In genomic region chr5:181229996-181230395, GRCh38 we compare ENCODE assay signal across 24 cellular contexts. TPM values are rescaled to one million over a fixed set of nuclear protein-coding genes. Genes with fewer than 3 reads are reported as not detected.
A peak's percentile ranks its signal among the peaks of the same experiment; 100 is the strongest.
DNase-seq lines count a peak whose midpoint lies in the region; ATAC-seq lines count a peak whose summit lies in the region.
"Had no signal": no experiment of that assay in that cellular context is flagged by ENCODE, and none has a peak within 500 bp of the region (broad histone marks: within the 10 kb centered on the region; RNA-seq: fewer than 3 reads in every experiment).

No MANE protein-coding gene starts in this region.

- no peak overlapping the region for H4K91ac ChIP-seq in mesenchymal stem cell (ENCODE audit: low read length)

- H3K27me3 Mint-ChIP-seq in T-helper 2 cell treated with Interferon-gamma antibody and Interleukin-4, amounts not matched to agents 5 μg/mL and 100 μg/mL, for 36 hours (ENCODE audit: low read depth), result no peaks in the 10 kb centered on the region
- no peaks in the 10 kb centered on the region for H3K27me3 Mint-ChIP-seq in CD4-positive, CD25-positive, alpha-beta regulatory T cell
- no peaks in the 10 kb centered on the region for H3K27me3 Mint-ChIP-seq in T-helper 17 cell
- H3K27me3 Mint-ChIP-seq: activated B cell treated with CpG ODN at 0.5 μM for 24 hours had no signal

- no peak overlapping the region for H2BK5ac ChIP-seq in mesenchymal stem cell (ENCODE audit: low read depth, low read length, poor library complexity, severe bottlenecking)

- H3K4ac ChIP-seq in mesenchymal stem cell (ENCODE audit: low read depth in 1 of 2, low read length in 2 of 2), result no peak overlapping the region

- H3K14ac ChIP-seq in mesenchymal stem cell (ENCODE audit: low read length in 2 of 2), result no peak overlapping the region

- H2BK15ac ChIP-seq in mesenchymal stem cell (ENCODE audit: low read depth, poor library complexity, severe bottlenecking), result peak overlapping the region; percentile 55

- no peaks in the 10 kb centered on the region for H3K9me3 ChIP-seq in CD4-positive, CD25-positive, alpha-beta regulatory T cell (ENCODE audit: control insufficient read depth in 2 of 2, low read length in 2 of 2)
- no peaks in the 10 kb centered on the region for H3K9me3 ChIP-seq in T-helper 17 cell (ENCODE audit: control insufficient read depth, low read length, poor library complexity, severe bottlenecking)
- H3K9me3 ChIP-seq in mesenchymal stem cell (ENCODE audit: control insufficient read depth, low read length), result no peaks in the 10 kb centered on the region
- H3K9me3 ChIP-seq: thyroid gland had no signal

- H3K18ac ChIP-seq in mesenchymal stem cell (ENCODE audit: low read depth in 1 of 2, low read length in 2 of 2), result no peak overlapping the region

- peak overlapping the region; percentile 27 for H3K27ac Mint-ChIP-seq in T-helper 2 cell treated with Interferon-gamma antibody and Interleukin-4, amounts not matched to agents 5 μg/mL and 100 μg/mL, for 36 hours
- peak overlapping the region; percentile 11 to 88 (median 48) for H3K27ac Mint-ChIP-seq in CD4-positive, CD25-positive, alpha-beta regulatory T cell
- peak overlapping the region; percentile 84 for H3K27ac Mint-ChIP-seq in T-helper 17 cell

- no peak overlapping the region for H3K4me2 ChIP-seq in mesenchymal stem cell (ENCODE audit: low read length, poor library complexity, severe bottlenecking)

- peaks cover 18% of the 10 kb centered on the region for H3K4me1 Mint-ChIP-seq in T-helper 2 cell treated with Interferon-gamma antibody and Interleukin-4, amounts not matched to agents 5 μg/mL and 100 μg/mL, for 36 hours (ENCODE audit: low read depth)
- H3K4me1 Mint-ChIP-seq in CD4-positive, CD25-positive, alpha-beta regulatory T cell, result peaks cover 8 to 35% (median 24%) of the 10 kb centered on the region in 4 donors
- H3K4me1 Mint-ChIP-seq in T-helper 17 cell, result peaks cover 29% of the 10 kb centered on the region

- H2AFZ ChIP-seq in mesenchymal stem cell (ENCODE audit: low read depth, low read length), result no peak overlapping the region
- H2AFZ ChIP-seq: GM23248 had no signal

- H2BK12ac ChIP-seq in mesenchymal stem cell (ENCODE audit: low read length in 2 of 2), result no peak overlapping the region

- H2AK5ac ChIP-seq in mesenchymal stem cell (ENCODE audit: low read length, severe bottlenecking), result no peak overlapping the region

- no peak for DNase-seq in T-helper 2 cell treated with Interferon-gamma antibody and Interleukin-4, amounts not matched to agents 5 μg/mL and 100 μg/mL, for 36 hours (ENCODE audit: low spot score)
- DNase-seq in T-helper 2 cell, result no peak
- DNase-seq in CD4-positive, CD25-positive, alpha-beta regulatory T cell, result no peak
- DNase-seq in T-helper 17 cell, result no peak
- DNase-seq in mesenchymal stem cell, result no peak
- DNase-seq in COLO829 (ENCODE audit: low spot score), result no peak
- DNase-seq: 8988T; activated B cell treated with CpG ODN at 0.5 μM for 24 hours; activated gamma-delta T cell treated with Interleukin-2 at 50 U/mL for 16 hours; AML-193; aorta; caudate nucleus; dermis blood vessel endothelial cell; EL; GM23248; NCI-H1092 treated with DMSO at 0.1 percent for 48 hours; NCI-H2029; NCI-H446; nucleus accumbens; small intestine; stimulated activated naive CD4-positive, alpha-beta T cell; thyroid gland had no signal

- no peaks in the 10 kb centered on the region for H3K27me3 ChIP-seq in CD4-positive, CD25-positive, alpha-beta regulatory T cell (ENCODE audit: control insufficient read depth, insufficient read depth, low read length)
- H3K27me3 ChIP-seq in mesenchymal stem cell (ENCODE audit: control insufficient read depth in 1 of 2, insufficient read depth in 1 of 2, low read length in 2 of 2), result no peaks in the 10 kb centered on the region
- H3K27me3 ChIP-seq: thyroid gland had no signal

- no peak overlapping the region for H3K4me3 Mint-ChIP-seq in T-helper 2 cell treated with Interferon-gamma antibody and Interleukin-4, amounts not matched to agents 5 μg/mL and 100 μg/mL, for 36 hours
- no peak overlapping the region for H3K4me3 Mint-ChIP-seq in CD4-positive, CD25-positive, alpha-beta regulatory T cell
- no peak overlapping the region for H3K4me3 Mint-ChIP-seq in T-helper 17 cell
- H3K4me3 Mint-ChIP-seq: activated B cell treated with CpG ODN at 0.5 μM for 24 hours had no signal

- no peak overlapping the region for H3K23ac ChIP-seq in mesenchymal stem cell (ENCODE audit: low read length in 2 of 2)

- no peak overlapping the region for H3K27ac ChIP-seq in CD4-positive, CD25-positive, alpha-beta regulatory T cell (ENCODE audit: insufficient read depth, low read length, poor library complexity, severe bottlenecking)
- no peak overlapping the region for H3K27ac ChIP-seq in mesenchymal stem cell (ENCODE audit: low read length, poor library complexity, severe bottlenecking)
- H3K27ac ChIP-seq: GM23248, thyroid gland had no signal

- H2BK120ac ChIP-seq in mesenchymal stem cell (ENCODE audit: low read depth, low read length), result no peak overlapping the region

- peaks cover 32% of the 10 kb centered on the region for H3K36me3 ChIP-seq in CD4-positive, CD25-positive, alpha-beta regulatory T cell (ENCODE audit: control insufficient read depth, insufficient read depth, low read length)
- peaks cover 50 to 81% of the 10 kb centered on the region in 2 experiments for H3K36me3 ChIP-seq in mesenchymal stem cell (ENCODE audit: control insufficient read depth in 1 of 2, insufficient read depth in 2 of 2, low read depth in 1 of 2, low read length in 2 of 2)

- ATAC-seq in CD4-positive, CD25-positive, alpha-beta regulatory T cell (ENCODE audit: low read depth in 2 of 2), result no peak
- no peak for ATAC-seq in T-helper 17 cell
- ATAC-seq in HG03097 (IDR thresholded peaks at IDR 0.05; ENCODE audit: low FRiP score, unreplicated experiment), result no peak
- no peak for ATAC-seq in HG02763 (IDR thresholded peaks at IDR 0.05; ENCODE audit: unreplicated experiment)

- no peaks in the 10 kb centered on the region for H3K9me3 Mint-ChIP-seq in T-helper 2 cell treated with Interferon-gamma antibody and Interleukin-4, amounts not matched to agents 5 μg/mL and 100 μg/mL, for 36 hours
- peaks cover 0 to 2% (median 0%) of the 10 kb centered on the region in 7 donors for H3K9me3 Mint-ChIP-seq in CD4-positive, CD25-positive, alpha-beta regulatory T cell
- H3K9me3 Mint-ChIP-seq: activated B cell treated with CpG ODN at 0.5 μM for 24 hours had no signal

- H3K79me1 ChIP-seq in mesenchymal stem cell (replicated peaks; ENCODE audit: low read length, poor library complexity, severe bottlenecking), result peaks cover 33% of the 10 kb centered on the region

- H4K8ac ChIP-seq in mesenchymal stem cell (ENCODE audit: low read length), result no peak overlapping the region

- 97% methylated on average over 13 of the region's 13 CpGs for WGBS in mesenchymal stem cell

- H3K9ac ChIP-seq in mesenchymal stem cell (ENCODE audit: low read length), result no peak overlapping the region
- H3K9ac ChIP-seq: GM23248 had no signal

- H3K4me3 ChIP-seq in CD4-positive, CD25-positive, alpha-beta regulatory T cell (ENCODE audit: low read depth, low read length), result no peak overlapping the region
- no peak overlapping the region for H3K4me3 ChIP-seq in mesenchymal stem cell (ENCODE audit: insufficient read depth in 1 of 2, low read depth in 1 of 2, low read length in 2 of 2)
- H3K4me3 ChIP-seq: GM23248, thyroid gland had no signal

- H3K4me1 ChIP-seq in CD4-positive, CD25-positive, alpha-beta regulatory T cell (ENCODE audit: control insufficient read depth, insufficient read depth, low read length, poor library complexity, severe bottlenecking), result peaks cover 14% of the 10 kb centered on the region
- H3K4me1 ChIP-seq in mesenchymal stem cell (ENCODE audit: control insufficient read depth, insufficient read depth, low read depth, low read length), result no peaks in the 10 kb centered on the region

- peaks cover 40% of the 10 kb centered on the region for H3K36me3 Mint-ChIP-seq in T-helper 2 cell treated with Interferon-gamma antibody and Interleukin-4, amounts not matched to agents 5 μg/mL and 100 μg/mL, for 36 hours (ENCODE audit: low read depth)
- H3K36me3 Mint-ChIP-seq in CD4-positive, CD25-positive, alpha-beta regulatory T cell, result peaks cover 26% of the 10 kb centered on the region
- peaks cover 9% of the 10 kb centered on the region for H3K36me3 Mint-ChIP-seq in T-helper 17 cell (ENCODE audit: low read depth)

RNA-seq across cellular contexts. Expression of gene TRIM41, which starts 6.9 kb away (rescaled TPM):
- total RNA-seq in CD4-positive, CD25-positive, alpha-beta regulatory T cell, result 40.8 TPM
- 1 to 10 TPM in 2 of 4 donors, under 1 TPM in 2; 0.67 to 1.6 (median 0.87) TPM for polyA plus RNA-seq in CD4-positive, CD25-positive, alpha-beta regulatory T cell
- 10 to 100 TPM; 23.4 to 29.6 TPM for total RNA-seq in T-helper 17 cell
- polyA plus RNA-seq in mesenchymal stem cell (2013, experiment 1 of 2), result 19.1 TPM
- polyA plus RNA-seq in mesenchymal stem cell (2013, experiment 2 of 2), result 19.0 TPM

RNA-seq across cellular contexts. Expression of gene RACK1, which starts 13.7 kb away (rescaled TPM):
- total RNA-seq in CD4-positive, CD25-positive, alpha-beta regulatory T cell, result 1,838 TPM
- polyA plus RNA-seq in CD4-positive, CD25-positive, alpha-beta regulatory T cell, result 1,000 to 10,000 TPM; 2,227 to 2,760 (median 2,470) TPM
- total RNA-seq in T-helper 17 cell, result 1,000 to 10,000 TPM; 2,138 to 2,163 TPM
- polyA plus RNA-seq in mesenchymal stem cell (2013, experiment 1 of 2), result 2,784 TPM
- 2,751 TPM for polyA plus RNA-seq in mesenchymal stem cell (2013, experiment 2 of 2)

RNA-seq across cellular contexts. Expression of gene TRIM7, which starts 25.0 kb away (rescaled TPM):
- 0.72 TPM for total RNA-seq in CD4-positive, CD25-positive, alpha-beta regulatory T cell
- under 1 TPM in 2 of 4 donors, not detected in 2; 0.16 to 0.47 TPM for polyA plus RNA-seq in CD4-positive, CD25-positive, alpha-beta regulatory T cell
- total RNA-seq in T-helper 17 cell, result 1 to 10 TPM; 2.2 to 3.5 TPM
- polyA plus RNA-seq in mesenchymal stem cell (2013, experiment 1 of 2), result 1.8 TPM
- 1.4 TPM for polyA plus RNA-seq in mesenchymal stem cell (2013, experiment 2 of 2)

RNA-seq across cellular contexts. Expression of gene TRIM52, which starts 30.9 kb away (rescaled TPM):
- total RNA-seq in CD4-positive, CD25-positive, alpha-beta regulatory T cell, result 40.3 TPM
- polyA plus RNA-seq in CD4-positive, CD25-positive, alpha-beta regulatory T cell, result 10 to 100 TPM; 28.0 to 39.9 (median 35.0) TPM
- 10 to 100 TPM; 32.2 to 34.6 TPM for total RNA-seq in T-helper 17 cell
- 4.2 TPM for polyA plus RNA-seq in mesenchymal stem cell (2013, experiment 1 of 2)
- polyA plus RNA-seq in mesenchymal stem cell (2013, experiment 2 of 2), result 4.0 TPM

Comparison
In these comparisons a context has a peak if more than half of its experiments do, and no peak if none do; other contexts are left out.
1. H3K27ac Mint-ChIP-seq: peak in every context shown above with its lines; median percentile 84 in T-helper 17 cell; 48 in CD4-positive, CD25-positive, alpha-beta regulatory T cell; 27 in T-helper 2 cell treated with Interferon-gamma antibody and Interleukin-4, amounts not matched to agents 5 μg/mL and 100 μg/mL, for 36 hours.